Comparison of ENCODE assay signal across 14 cellular contexts in genomic region chr9:137278913-137279711, GRCh38. TPM values are rescaled to one million over a fixed set of nuclear protein-coding genes. Genes with fewer than 3 reads are reported as not detected.
A peak's percentile ranks its signal among the peaks of the same experiment; 100 is the strongest.
DNase-seq lines count a peak whose midpoint lies in the region; ATAC-seq and TF ChIP-seq lines count a peak whose summit lies in the region.
"Had no signal": no experiment of that assay in that cellular context is flagged by ENCODE, and none has a peak within 500 bp of the region (broad histone marks: within the 10 kb centered on the region; RNA-seq: fewer than 3 reads in every experiment).

No MANE protein-coding gene starts in this region.

- H3K36me3 ChIP-seq in endodermal cell (ENCODE audit: control insufficient read depth, insufficient read depth, low read length), result no peaks in the 10 kb centered on the region
- H3K36me3 ChIP-seq in mammary epithelial cell (ENCODE audit: insufficient read depth, low read length), result no peaks in the 10 kb centered on the region
- H3K36me3 ChIP-seq: MG63 had no signal

- H3K4me1 ChIP-seq in right cardiac atrium (ENCODE audit: control insufficient read depth, insufficient read depth, low read length) (peaks cover 5% of the 10 kb centered on the region), endodermal cell (ENCODE audit: control insufficient read depth, insufficient read depth, low read length) (peaks cover 10% of the 10 kb centered on the region), mammary epithelial cell (ENCODE audit: insufficient read depth, low read length) (peaks cover 19% of the 10 kb centered on the region)

- H3K4me1 Mint-ChIP-seq in endodermal cell, result peaks cover 20% of the 10 kb centered on the region

- H3K4me3 ChIP-seq in right cardiac atrium (ENCODE audit: low read length) (no peak overlapping the region), endodermal cell (ENCODE audit: low read length) (no peak overlapping the region), mammary epithelial cell (replicated peaks in 1 of 3; ENCODE audit: insufficient read depth in 1 of 3, low read depth in 2 of 3, low read length in 3 of 3) (no peak overlapping the region)
- H3K4me3 ChIP-seq: MG63 had no signal

- H3K27ac ChIP-seq in right cardiac atrium (ENCODE audit: low read length), result no peak overlapping the region
- H3K27ac ChIP-seq in endodermal cell (ENCODE audit: low read depth, low read length), result no peak overlapping the region
- H3K27ac ChIP-seq in mammary epithelial cell (ENCODE audit: insufficient read depth, low read depth, low read length), result no peak overlapping the region

- no peaks in the 10 kb centered on the region for H3K27me3 ChIP-seq in right cardiac atrium (ENCODE audit: control insufficient read depth, insufficient read depth)
- no peaks in the 10 kb centered on the region for H3K27me3 ChIP-seq in endodermal cell (ENCODE audit: control insufficient read depth, insufficient read depth, low read length, poor library complexity, severe bottlenecking)
- H3K27me3 ChIP-seq in mammary epithelial cell (ENCODE audit: insufficient read depth, low read length), result peaks cover 5% of the 10 kb centered on the region
- H3K27me3 ChIP-seq: MG63 had no signal

- CTCF ChIA-PET in mammary epithelial cell (lab: Charles Lee; ENCODE audit: low non-redundant PET), result no interaction called here

- no peak overlapping the region for H2AFZ ChIP-seq in mammary epithelial cell (ENCODE audit: low read depth, low read length)

- peaks cover 8% of the 10 kb centered on the region for H3K36me3 Mint-ChIP-seq in endodermal cell (ENCODE audit: low read depth)

- no peaks in the 10 kb centered on the region for H3K9me3 Mint-ChIP-seq in endodermal cell
- H3K9me3 Mint-ChIP-seq: activated T-cell treated with anti-CD3 and anti-CD28 coated beads, Interleukin-2, amount 50 U/mL, for 4 hours had no signal

- no peak for ATAC-seq in right cardiac atrium
- no peak for ATAC-seq in left cardiac atrium
- no peak for ATAC-seq in HG03432 (IDR thresholded peaks at IDR 0.05; ENCODE audit: unreplicated experiment)

- no peak overlapping the region for H3K4me2 ChIP-seq in mammary epithelial cell (ENCODE audit: insufficient read depth, low read depth, low read length)

- DNase-seq in right cardiac atrium (peak in 2 of 3 donors; percentile 27 to 61), left cardiac atrium (no peak), endodermal cell (peak; percentile 36), mesenteric fat pad (ENCODE audit: low spot score) (peak; percentile 89), NCI-H128 (lab: John Stamatoyannopoulos, UW; ENCODE audit: unreplicated experiment) (no peak), mammary epithelial cell (no peak), NCI-H2227 treated with DMSO at 0.1 percent for 48 hours (lab: John Stamatoyannopoulos, UW) (no peak)
- DNase-seq: activated CD4-positive, CD25-positive, alpha-beta regulatory T cell treated with anti-CD3 and anti-CD28 coated beads, Interleukin-2, amount 50 U/mL, for 72 hours; activated T-cell treated with anti-CD3 and anti-CD28 coated beads, Interleukin-2, amount 50 U/mL, for 4 hours; left ventricle myocardium superior; MG63; NCI-H2171; stimulated activated CD4-positive, alpha-beta T cell treated with anti-CD3 and anti-CD28 coated beads, Interleukin-15, amount 100 ng/mL, for 24 hours had no signal

- H3K9me3 ChIP-seq in right cardiac atrium (ENCODE audit: control insufficient read depth, low read length), result no peaks in the 10 kb centered on the region
- H3K9me3 ChIP-seq in endodermal cell (ENCODE audit: control insufficient read depth, low read length), result no peaks in the 10 kb centered on the region
- H3K9me3 ChIP-seq in mammary epithelial cell (replicated peaks; ENCODE audit: insufficient read depth, low read length), result peaks cover 2% of the 10 kb centered on the region
- H3K9me3 ChIP-seq: MG63 had no signal

- intact Hi-C loops in right cardiac atrium (cut with DNase I) (no loop called here), left cardiac atrium (cut with DNase I) (no loop called here), mammary epithelial cell (cut with micrococcal nuclease) (no loop called here)

- no peak for TF ChIP-seq CTCF in endodermal cell (conservative IDR thresholded peaks at IDR 0.05)
- TF ChIP-seq CTCF in mammary epithelial cell (conservative IDR thresholded peaks at IDR 0.05 in 1 of 2, IDR thresholded peaks at IDR 0.05 in 1 of 2; ENCODE audit: extremely low read depth in 1 of 2, insufficient read depth in 1 of 2, low read depth in 1 of 2, low read length in 2 of 2), result no peak

- peaks cover 4% of the 10 kb centered on the region for H4K20me1 ChIP-seq in mammary epithelial cell (ENCODE audit: insufficient read depth, low read length)

- peaks cover 14% of the 10 kb centered on the region for H3K27me3 Mint-ChIP-seq in endodermal cell (ENCODE audit: insufficient read depth)

- WGBS in right cardiac atrium, result 81% methylated on average over 109 of the region's 109 CpGs
- 97 to 98% methylated on average over 109 of the region's 109 CpGs for WGBS in endodermal cell (ENCODE audit: insufficient coverage in 1 of 2, insufficient read length in 1 of 2), 2 experiments
- WGBS in mammary epithelial cell (ENCODE audit: low coverage, missing lambda C conversion rate), result 58% methylated on average over 22 of the region's 109 CpGs

- no peak overlapping the region for H3K27ac Mint-ChIP-seq in endodermal cell

- in situ Hi-C loops in mammary epithelial cell (cut with MboI; ENCODE audit: low sequenced_read_pairs in 2 of 2), result no loop called here

- H3K9ac ChIP-seq in endodermal cell (ENCODE audit: extremely low read depth, low read length, poor library complexity, severe bottlenecking) (no peak overlapping the region), mammary epithelial cell (ENCODE audit: insufficient read depth, low read length) (no peak overlapping the region)

- dilution Hi-C loops in mammary epithelial cell (cut with HindIII; ENCODE audit: low sequenced_read_pairs), result no loop called here

- no peaks in the 10 kb centered on the region for H3K79me2 ChIP-seq in mammary epithelial cell (ENCODE audit: insufficient read depth, low read length)

- H3K4me3 Mint-ChIP-seq in endodermal cell, result peak overlapping the region; percentile 49
- H3K4me3 Mint-ChIP-seq: activated T-cell treated with anti-CD3 and anti-CD28 coated beads, Interleukin-2, amount 50 U/mL, for 4 hours had no signal

- no TSS peak for BruUV-seq in mammary epithelial cell (replicated peaks; lab: Mats Ljungman, UMichigan)

RNA-seq across cellular contexts. Expression of gene TOR4A, which starts 1.6 kb away (rescaled TPM):
- 10 to 100 TPM; 10.9 to 17.2 (median 13.1) TPM for total RNA-seq in right cardiac atrium
- polyA plus RNA-seq in right cardiac atrium, result 6.2 TPM
- 1 to 10 TPM; 6.2 to 9.4 TPM for total RNA-seq in left cardiac atrium
- 10 to 100 TPM; 14.2 to 18.9 TPM for total RNA-seq in endodermal cell
- polyA plus RNA-seq in endodermal cell (2013, experiment 1 of 2), result 4.6 TPM
- polyA plus RNA-seq in endodermal cell (2013, experiment 2 of 2), result 5.1 TPM
- 9.2 TPM for total RNA-seq in mesenteric fat pad
- total RNA-seq in mammary epithelial cell, result 1 to 10 TPM in 1 of 2 donors, under 1 TPM in 1; 0.73 to 1.5 TPM
- 0.11 TPM for polyA plus RNA-seq in mammary epithelial cell
- not detected for polyA minus RNA-seq in mammary epithelial cell

RNA-seq across cellular contexts. Expression of gene NRARP, which starts 23.0 kb away (rescaled TPM):
- total RNA-seq in right cardiac atrium (10 to 100 TPM in 1 of 4 donors, 1 to 10 TPM in 3; 4.5 to 14.5 (median 7.9) TPM), left cardiac atrium (10 to 100 TPM in 1 of 2 donors, 1 to 10 TPM in 1; 4.9 to 11.5 TPM), endodermal cell (10 to 100 TPM; 12.1 to 12.9 TPM), mesenteric fat pad (16.3 TPM), mammary epithelial cell (1 to 10 TPM in 1 of 2 donors, under 1 TPM in 1; 0.50 to 1.2 TPM)
- polyA plus RNA-seq in right cardiac atrium (4.2 TPM), mammary epithelial cell (0.37 TPM)
- 59.0 TPM for polyA plus RNA-seq in endodermal cell (2013, experiment 1 of 2)
- 52.6 TPM for polyA plus RNA-seq in endodermal cell (2013, experiment 2 of 2)
- polyA minus RNA-seq in mammary epithelial cell, result not detected

RNA-seq across cellular contexts. Expression of gene NELFB, which starts 24.0 kb away (rescaled TPM):
- total RNA-seq in right cardiac atrium (10 to 100 TPM; 34.8 to 38.6 (median 37.1) TPM), left cardiac atrium (10 to 100 TPM; 35.1 to 38.1 TPM), endodermal cell (10 to 100 TPM; 73.3 to 86.6 TPM), mesenteric fat pad (39.2 TPM), mammary epithelial cell (10 to 100 TPM; 39.5 to 54.9 TPM)
- polyA plus RNA-seq in right cardiac atrium (33.8 TPM), mammary epithelial cell (44.4 TPM)
- 56.8 TPM for polyA plus RNA-seq in endodermal cell (2013, experiment 1 of 2)
- 55.1 TPM for polyA plus RNA-seq in endodermal cell (2013, experiment 2 of 2)
- 37.9 TPM for polyA minus RNA-seq in mammary epithelial cell

RNA-seq across cellular contexts. Expression of gene STPG3, which starts 28.0 kb away (rescaled TPM):
- total RNA-seq in right cardiac atrium, result under 1 TPM in 3 of 4 donors, not detected in 1; 0.31 to 0.46 (median 0.32) TPM
- polyA plus RNA-seq in right cardiac atrium, result 0.23 TPM
- total RNA-seq in left cardiac atrium, result under 1 TPM in 1 of 2 donors, not detected in 1; 0.59 TPM
- not detected for total RNA-seq in endodermal cell
- polyA plus RNA-seq in endodermal cell (2013, experiment 1 of 2), result not detected
- not detected for polyA plus RNA-seq in endodermal cell (2013, experiment 2 of 2)
- not detected for total RNA-seq in mesenteric fat pad
- total RNA-seq in mammary epithelial cell, result not detected
- polyA plus RNA-seq in mammary epithelial cell, result not detected
- not detected for polyA minus RNA-seq in mammary epithelial cell
- total RNA-seq: activated T-cell treated with anti-CD3 and anti-CD28 coated beads, Interleukin-2, amount 50 U/mL, for 4 hours had no signal

RNA-seq across cellular contexts. Expression of gene TUBB4B, which starts 38.0 kb away (rescaled TPM):
- total RNA-seq in right cardiac atrium (100 to 1,000 TPM; 203 to 461 (median 332) TPM), left cardiac atrium (100 to 1,000 TPM; 324 to 437 TPM), endodermal cell (100 to 1,000 TPM; 328 to 415 TPM), mesenteric fat pad (298 TPM), mammary epithelial cell (100 to 1,000 TPM; 177 to 464 TPM)
- polyA plus RNA-seq in right cardiac atrium (591 TPM), mammary epithelial cell (853 TPM)
- polyA plus RNA-seq in endodermal cell (2013, experiment 1 of 2), result 395 TPM
- polyA plus RNA-seq in endodermal cell (2013, experiment 2 of 2), result 425 TPM
- polyA minus RNA-seq in mammary epithelial cell, result 613 TPM

Comparison
In these comparisons a context has a peak if more than half of its experiments do, and no peak if none do; other contexts are left out.
1. DNase-seq: peak in right cardiac atrium (2 of 3), endodermal cell (single experiment) and mesenteric fat pad (single experiment); none in left cardiac atrium (single experiment), NCI-H128 (single experiment), mammary epithelial cell (single experiment) and NCI-H2227 treated with DMSO at 0.1 percent for 48 hours (single experiment).